7 cellular contexts compared by ENCODE assay signal in genomic region chr1:202379884-202380529, GRCh38. TPM values are rescaled to one million over a fixed set of nuclear protein-coding genes. Genes with fewer than 3 reads are reported as not detected.
DNase-seq lines count a peak whose midpoint lies in the region; ATAC-seq and TF ChIP-seq lines count a peak whose summit lies in the region.
"Not testable (repeated sequence)": the region's sequence is repeated elsewhere in the genome, so short reads cannot be mapped to it uniquely, and the experiment has no call there.

No MANE protein-coding gene starts in this region.

- peak; percentile 20 for DNase-seq in ELF-1 (ENCODE audit: low read depth, low spot score)
- peak; percentile 53 for DNase-seq in LoVo (ENCODE audit: low spot score)
- DNase-seq in T-cell, result peak in 3 of 34 experiments; percentile 1 to 5 (median 2)
- DNase-seq in activated naive CD4-positive, alpha-beta T cell treated with anti-CD3 and anti-CD28 coated beads, Interleukin-2, amount 10 ng/mL, durations not matched to agents 7 days and 5 days, result peak; percentile 38
- DNase-seq in chondrocyte (ENCODE audit: low spot score); osteocyte (ENCODE audit: extremely low spot score, unreplicated experiment): not testable (repeated sequence)
- DNase-seq in kidney glomerular epithelial cell (lab: John Stamatoyannopoulos, UW), result peak; percentile 77

- TF ChIP-seq CTCF in chondrocyte (IDR thresholded peaks at IDR 0.05) (peak; percentile 40), osteocyte (IDR thresholded peaks at IDR 0.05) (peak; percentile 19)

- H3K36me3 Mint-ChIP-seq in T-cell, result peaks cover 13% of the 10 kb centered on the region
- not testable (repeated sequence) for H3K36me3 Mint-ChIP-seq in activated naive CD4-positive, alpha-beta T cell treated with anti-CD3 and anti-CD28 coated beads, Interleukin-2, amount 10 ng/mL, durations not matched to agents 7 days and 5 days; chondrocyte (ENCODE audit: low read depth); osteocyte (ENCODE audit: unreplicated experiment)

- CTCF ChIA-PET in T-cell (lab: Charles Lee), result interaction anchor here in 1 of 2 donors (0.7 kb wide), 1 partner anchor 1192 kb away, joined by 3 read pairs; no protein-coding TSS in a partner anchor
- CTCF ChIA-PET in activated naive CD4-positive, alpha-beta T cell treated with anti-CD3 and anti-CD28 coated beads, Interleukin-2, amount 10 ng/mL, durations not matched to agents 7 days and 5 days (lab: Charles Lee), result not testable (repeated sequence)

- H3K4me1 Mint-ChIP-seq in T-cell (peaks cover 31 to 46% (median 33%) of the 10 kb centered on the region in 3 donors), chondrocyte (ENCODE audit: low read depth) (peaks cover 14% of the 10 kb centered on the region)
- H3K4me1 Mint-ChIP-seq in activated naive CD4-positive, alpha-beta T cell treated with anti-CD3 and anti-CD28 coated beads, Interleukin-2, amount 10 ng/mL, durations not matched to agents 7 days and 5 days, result peaks cover 13% of the 10 kb centered on the region
- not testable (repeated sequence) for H3K4me1 Mint-ChIP-seq in osteocyte (ENCODE audit: unreplicated experiment)

- POLR2A ChIA-PET in T-cell (lab: Charles Lee), result not testable (repeated sequence)

- H3K27ac Mint-ChIP-seq in T-cell, result peak overlapping the region; percentile 57 to 63
- peak overlapping the region; percentile 1 for H3K27ac Mint-ChIP-seq in activated naive CD4-positive, alpha-beta T cell treated with anti-CD3 and anti-CD28 coated beads, Interleukin-2, amount 10 ng/mL, durations not matched to agents 7 days and 5 days
- H3K27ac Mint-ChIP-seq in chondrocyte (ENCODE audit: unreplicated experiment); osteocyte (ENCODE audit: unreplicated experiment): not testable (repeated sequence)

- peak overlapping the region in 1 of 3 donors; percentile 36 for H3K4me3 Mint-ChIP-seq in T-cell
- H3K4me3 Mint-ChIP-seq in activated naive CD4-positive, alpha-beta T cell treated with anti-CD3 and anti-CD28 coated beads, Interleukin-2, amount 10 ng/mL, durations not matched to agents 7 days and 5 days; chondrocyte (ENCODE audit: unreplicated experiment); osteocyte (ENCODE audit: unreplicated experiment): not testable (repeated sequence)

- peak; percentile 75 to 81 (median 79) for ATAC-seq in T-cell (replicated peaks in 1 of 4)

- H3K27me3 Mint-ChIP-seq in T-cell; activated naive CD4-positive, alpha-beta T cell treated with anti-CD3 and anti-CD28 coated beads, Interleukin-2, amount 10 ng/mL, durations not matched to agents 7 days and 5 days; chondrocyte (ENCODE audit: low read depth); osteocyte (ENCODE audit: unreplicated experiment): not testable (repeated sequence)

- not testable (repeated sequence) for H3K9me3 Mint-ChIP-seq in T-cell; activated naive CD4-positive, alpha-beta T cell treated with anti-CD3 and anti-CD28 coated beads, Interleukin-2, amount 10 ng/mL, durations not matched to agents 7 days and 5 days; chondrocyte (ENCODE audit: low read depth); osteocyte (ENCODE audit: unreplicated experiment)

RNA-seq across cellular contexts. Expression of gene PPP1R12B, which starts 31.5 kb away (rescaled TPM):
- total RNA-seq in T-cell (10 to 100 TPM; 24.3 to 40.9 (median 27.0) TPM), chondrocyte (18.0 to 22.7 TPM (median 18.2 TPM) in 3 replicates), osteocyte (13.2 and 14.6 TPM in 2 replicates)

RNA-seq across cellular contexts. Expression of gene UBE2T, which starts 38.3 kb away (rescaled TPM):
- total RNA-seq in T-cell (1 to 10 TPM; 1.6 to 4.7 (median 3.4) TPM), chondrocyte (8.7 to 13.0 TPM (median 8.9 TPM) in 3 replicates), osteocyte (7.2 and 7.9 TPM in 2 replicates)
